1 cellular context compared by ENCODE assay signal in genomic region chr14:21102472-21103164, GRCh38.
TF ChIP-seq lines count a peak whose summit lies in the region.

No MANE protein-coding gene starts in this region.

TF ChIP-seq in HCT116, 20 proteins besides CTCF, POLR2A, EP300 and RAD21:
- TF ChIP-seq SP1 (IDR thresholded peaks at IDR 0.05; ENCODE audit: low read depth) (no peak), TCF7L2 (IDR thresholded peaks at IDR 0.05; ENCODE audit: borderline replicate concordance, extremely low read depth, insufficient read depth, insufficient read length) (no peak)
